ENCODE assay signal across 15 cellular contexts in the genomic region with DNA sequence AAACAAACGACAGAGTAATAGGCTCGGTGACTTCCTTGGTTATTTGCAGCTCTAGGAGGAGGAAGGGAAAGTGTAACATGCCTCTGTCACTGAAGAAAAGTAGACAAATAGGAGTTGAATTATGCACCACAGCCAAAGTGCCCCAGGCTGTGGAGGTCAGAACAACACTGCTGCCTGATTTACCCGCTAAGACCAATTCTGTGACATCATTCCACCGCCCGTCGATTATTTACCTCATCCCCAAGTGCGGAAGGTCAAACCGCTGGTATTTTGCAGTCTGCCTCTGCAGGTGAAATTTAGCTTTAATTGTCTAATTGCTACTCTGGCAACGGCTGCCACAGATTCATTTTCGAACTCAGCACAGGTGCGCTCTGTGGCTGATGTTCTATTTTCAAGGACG.
"Had no signal": no experiment of that assay in that cellular context is flagged by ENCODE, and none has a peak within 500 bp of the region (broad histone marks: within the 10 kb centered on the region; RNA-seq: fewer than 3 reads in every experiment).

No MANE protein-coding gene starts in this region.

- H3K4me1 ChIP-seq: gastrocnemius medialis had no signal

- H3K4me3 Mint-ChIP-seq: activated CD4-positive, alpha-beta T cell treated with anti-CD3 and anti-CD28 coated beads, Interleukin-2, amount 10 ng/mL, durations not matched to agents 24 days and 14 days; activated naive CD4-positive, alpha-beta T cell treated with anti-CD3 and anti-CD28 coated beads for 36 hours; activated T-helper 17 cell treated with anti-CD3 and anti-CD28 coated beads, Interleukin-2, amount 50 U/mL, for 72 hours; memory B cell; neural progenitor cell; stimulated activated effector memory CD8-positive, alpha-beta T cell treated with anti-CD3 and anti-CD28 coated beads, Interleukin-12 subunit alpha, Interleukin-12 subunit beta, amount 100 ng/mL, for 72 hours had no signal

- H3K9me3 Mint-ChIP-seq: activated CD4-positive, alpha-beta T cell treated with anti-CD3 and anti-CD28 coated beads, Interleukin-2, amount 10 ng/mL, durations not matched to agents 24 days and 14 days; activated naive CD4-positive, alpha-beta T cell treated with anti-CD3 and anti-CD28 coated beads for 36 hours; activated T-helper 17 cell treated with anti-CD3 and anti-CD28 coated beads, Interleukin-2, amount 50 U/mL, for 72 hours; neural progenitor cell; stimulated activated effector memory CD8-positive, alpha-beta T cell treated with anti-CD3 and anti-CD28 coated beads, Interleukin-12 subunit alpha, Interleukin-12 subunit beta, amount 100 ng/mL, for 72 hours had no signal

- ATAC-seq: activated T-helper 17 cell treated with anti-CD3 and anti-CD28 coated beads, Interleukin-2, amount 50 U/mL, for 72 hours; gastrocnemius medialis; heart right ventricle; stimulated activated effector memory CD8-positive, alpha-beta T cell treated with anti-CD3 and anti-CD28 coated beads, Interleukin-12 subunit alpha, Interleukin-12 subunit beta, amount 100 ng/mL, for 72 hours had no signal

- H3K4me1 Mint-ChIP-seq: activated CD4-positive, alpha-beta T cell treated with anti-CD3 and anti-CD28 coated beads, Interleukin-2, amount 10 ng/mL, durations not matched to agents 24 days and 14 days; activated T-helper 17 cell treated with anti-CD3 and anti-CD28 coated beads, Interleukin-2, amount 50 U/mL, for 72 hours; memory B cell; neural progenitor cell; stimulated activated effector memory CD8-positive, alpha-beta T cell treated with anti-CD3 and anti-CD28 coated beads, Interleukin-12 subunit alpha, Interleukin-12 subunit beta, amount 100 ng/mL, for 72 hours had no signal

- H3K27ac Mint-ChIP-seq: activated CD4-positive, alpha-beta T cell treated with anti-CD3 and anti-CD28 coated beads, Interleukin-2, amount 10 ng/mL, durations not matched to agents 24 days and 14 days; activated naive CD4-positive, alpha-beta T cell treated with anti-CD3 and anti-CD28 coated beads for 36 hours; activated T-helper 17 cell treated with anti-CD3 and anti-CD28 coated beads, Interleukin-2, amount 50 U/mL, for 72 hours; memory B cell; neural progenitor cell; stimulated activated effector memory CD8-positive, alpha-beta T cell treated with anti-CD3 and anti-CD28 coated beads, Interleukin-12 subunit alpha, Interleukin-12 subunit beta, amount 100 ng/mL, for 72 hours had no signal

- H3K36me3 ChIP-seq: gastrocnemius medialis, heart right ventricle, left lung, neural progenitor cell, right atrium auricular region, tibial artery had no signal

- H3K36me3 Mint-ChIP-seq: neural progenitor cell; stimulated activated effector memory CD8-positive, alpha-beta T cell treated with anti-CD3 and anti-CD28 coated beads, Interleukin-12 subunit alpha, Interleukin-12 subunit beta, amount 100 ng/mL, for 72 hours had no signal

- H3K4me3 ChIP-seq: gastrocnemius medialis, heart right ventricle, left lung, neural progenitor cell, right atrium auricular region, skin epidermis, tibial artery had no signal

- H3K9ac ChIP-seq: neural progenitor cell had no signal

- H2AFZ ChIP-seq: neural progenitor cell had no signal

- H3K9me3 ChIP-seq: gastrocnemius medialis, heart right ventricle, left lung, right atrium auricular region, tibial artery had no signal

- H3K27me3 ChIP-seq: gastrocnemius medialis, heart right ventricle, left lung, neural progenitor cell, right atrium auricular region, tibial artery had no signal

- DNase-seq: activated CD4-positive, alpha-beta T cell treated with anti-CD3 and anti-CD28 coated beads, Interleukin-2, amount 10 ng/mL, durations not matched to agents 24 days and 14 days; activated naive CD4-positive, alpha-beta T cell treated with anti-CD3 and anti-CD28 coated beads for 36 hours; central memory CD4-positive, alpha-beta T cell; effector memory CD4-positive, alpha-beta T cell; gastrocnemius medialis; heart right ventricle; left lung; tibial artery had no signal

- H3K27ac ChIP-seq: epithelial cell of prostate, gastrocnemius medialis, heart right ventricle, left lung, neural progenitor cell, right atrium auricular region, skin epidermis, tibial artery had no signal

- H3K4me2 ChIP-seq: neural progenitor cell had no signal
